ENCODE assay signal across 39 cellular contexts in the genomic region with DNA sequence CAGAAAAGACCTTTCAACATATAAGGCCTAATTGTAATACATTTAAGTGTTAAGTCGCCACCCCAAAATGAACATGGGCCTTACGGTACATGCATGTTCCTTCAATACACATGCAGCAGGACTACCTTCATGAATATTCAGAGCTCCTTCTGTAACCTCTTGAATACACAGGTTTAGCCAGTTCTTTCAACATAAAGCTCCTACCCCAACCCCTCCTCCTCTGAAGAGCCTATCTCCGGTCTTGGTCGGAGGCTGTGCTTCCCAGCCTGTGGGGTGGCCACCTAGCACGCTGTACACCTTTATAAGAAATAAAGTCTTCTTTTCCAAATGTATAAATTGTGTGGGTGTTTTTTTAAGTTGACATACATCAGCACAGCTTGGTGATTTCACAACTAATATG. TPM values are rescaled to one million over a fixed set of nuclear protein-coding genes. Genes with fewer than 3 reads are reported as not detected.
"Had no signal": no experiment of that assay in that cellular context is flagged by ENCODE, and none has a peak within 500 bp of the region (broad histone marks: within the 10 kb centered on the region; RNA-seq: fewer than 3 reads in every experiment).

No MANE protein-coding gene starts in this region.

- ATAC-seq: activated CD4-positive, alpha-beta T cell treated with anti-CD3 and anti-CD28 coated beads for 36 hours; activated CD8-positive, alpha-beta memory T cell treated with anti-CD3 and anti-CD28 coated beads, Interleukin-2, amount 10 ng/mL, durations not matched to agents 7 days and 5 days; activated CD8-positive, alpha-beta T cell treated with anti-CD3 and anti-CD28 coated beads, Interleukin-2, amount 10 ng/mL, durations not matched to agents 7 days and 5 days; activated naive CD8-positive, alpha-beta T cell treated with anti-CD3 and anti-CD28 coated beads, Interleukin-2, amount 50 U/mL, for 24 hours; body of pancreas; effector memory CD8-positive, alpha-beta T cell; gastroesophageal sphincter; T-cell had no signal

- DNase-seq: activated CD4-positive, alpha-beta memory T cell treated with anti-CD3 and anti-CD28 coated beads for 36 hours; activated CD4-positive, alpha-beta T cell treated with anti-CD3 and anti-CD28 coated beads for 36 hours; activated CD4-positive, alpha-beta T cell treated with anti-CD3 and anti-CD28 coated beads, Interleukin-2, amount 10 ng/mL, durations not matched to agents 24 days and 14 days; activated CD4-positive, CD25-positive, alpha-beta regulatory T cell; activated CD4-positive, CD25-positive, alpha-beta regulatory T cell treated with anti-CD3 and anti-CD28 coated beads, Interleukin-2, amount 50 U/mL, for 72 hours; activated CD8-positive, alpha-beta memory T cell treated with anti-CD3 and anti-CD28 coated beads, Interleukin-2, amount 10 ng/mL, durations not matched to agents 7 days and 5 days; activated CD8-positive, alpha-beta memory T cell treated with anti-CD3 and anti-CD28 coated beads, Interleukin-2, amount 50 U/mL, for 4 hours; activated CD8-positive, alpha-beta T cell treated with anti-CD3 and anti-CD28 coated beads, Interleukin-2, amount 10 ng/mL, durations not matched to agents 7 days and 5 days; activated effector memory CD4-positive, alpha-beta T cell treated with anti-CD3 and anti-CD28 coated beads, Interleukin-2, amount 50 U/mL, for 16 hours; activated naive CD4-positive, alpha-beta T cell treated with anti-CD3 and anti-CD28 coated beads for 36 hours; activated naive CD8-positive, alpha-beta T cell treated with anti-CD3 and anti-CD28 coated beads for 36 hours; activated naive CD8-positive, alpha-beta T cell treated with anti-CD3 and anti-CD28 coated beads, Interleukin-2, amount 50 U/mL, for 24 hours; activated T-cell treated with anti-CD3 and anti-CD28 coated beads, Interleukin-2, amount 50 U/mL, for 1 hour; activated T-cell treated with anti-CD3 and anti-CD28 coated beads, Interleukin-2, amount 50 U/mL, for 48 hours; adrenal gland; amygdala; aorta; body of pancreas; caudate nucleus; cortex of kidney; dermis blood vessel endothelial cell; effector CD4-positive, alpha-beta T cell; effector memory CD8-positive, alpha-beta T cell; esophagus squamous epithelium; foreskin melanocyte; T-cell; T1000; WERI-Rb-1 had no signal

- H3K9me3 Mint-ChIP-seq: activated CD4-positive, alpha-beta memory T cell treated with anti-CD3 and anti-CD28 coated beads for 36 hours; activated CD4-positive, alpha-beta T cell treated with anti-CD3 and anti-CD28 coated beads, Interleukin-2, amount 10 ng/mL, durations not matched to agents 24 days and 14 days; activated naive CD4-positive, alpha-beta T cell treated with anti-CD3 and anti-CD28 coated beads, Interleukin-2, amount 50 U/mL, for 24 hours; activated naive CD8-positive, alpha-beta T cell treated with anti-CD3 and anti-CD28 coated beads for 36 hours; activated naive CD8-positive, alpha-beta T cell treated with anti-CD3 and anti-CD28 coated beads, Interleukin-2, amount 50 U/mL, for 24 hours; activated T-helper 1 cell treated with anti-CD3 and anti-CD28 coated beads, Interleukin-12 subunit alpha, Interleukin-12 subunit beta, Interleukin-2, Interleukin-4 antibody, amounts not matched to agents 30 ng/mL and 10 ng/mL and 1 ng/mL, durations not matched to agents 14 hours and 24 hours and 36 hours; activated T-helper 2 cell treated with anti-CD3 and anti-CD28 coated beads, Interferon-gamma antibody, Interleukin-2, Interleukin-4, amounts not matched to agents 10 μg/mL and 5 μg/mL and 100 μg/mL, durations not matched to agents 14 hours and 24 hours and 36 hours; effector memory CD8-positive, alpha-beta T cell; T-cell; T-helper 1 cell treated with Interleukin-12 subunit alpha and Interleukin-12 subunit beta and Interleukin-4 antibody, amounts not matched to agents 30 μg/mL and 1 μg/mL, for 36 hours; T-helper 2 cell treated with Interferon-gamma antibody and Interleukin-4, amounts not matched to agents 5 μg/mL and 100 μg/mL, for 36 hours had no signal

- H3K4me1 ChIP-seq: adrenal gland, body of pancreas, esophagus squamous epithelium, gastroesophageal sphincter had no signal

- H3K36me3 Mint-ChIP-seq: activated CD4-positive, alpha-beta memory T cell treated with anti-CD3 and anti-CD28 coated beads for 36 hours; activated CD8-positive, alpha-beta memory T cell treated with anti-CD3 and anti-CD28 coated beads, Interleukin-2, amount 10 ng/mL, durations not matched to agents 7 days and 5 days; activated naive CD4-positive, alpha-beta T cell treated with anti-CD3 and anti-CD28 coated beads, Interleukin-2, amount 50 U/mL, for 24 hours; activated naive CD8-positive, alpha-beta T cell treated with anti-CD3 and anti-CD28 coated beads for 36 hours; T-cell had no signal

- H3K4me3 ChIP-seq: adrenal gland, body of pancreas, esophagus squamous epithelium, gastroesophageal sphincter had no signal

- H3K9me3 ChIP-seq: adrenal gland, body of pancreas, esophagus squamous epithelium, gastroesophageal sphincter had no signal

- H3K36me3 ChIP-seq: adrenal gland, esophagus squamous epithelium, gastroesophageal sphincter, WERI-Rb-1 had no signal

- H3K27me3 Mint-ChIP-seq: activated CD8-positive, alpha-beta memory T cell treated with anti-CD3 and anti-CD28 coated beads, Interleukin-2, amount 10 ng/mL, durations not matched to agents 7 days and 5 days had no signal

- H3K27ac ChIP-seq: adrenal gland, body of pancreas, epithelial cell of prostate, esophagus squamous epithelium, gastroesophageal sphincter, WERI-Rb-1 had no signal

- H3K27ac Mint-ChIP-seq: activated CD4-positive, alpha-beta memory T cell treated with anti-CD3 and anti-CD28 coated beads for 36 hours; activated CD4-positive, alpha-beta T cell treated with anti-CD3 and anti-CD28 coated beads for 36 hours; activated CD4-positive, alpha-beta T cell treated with anti-CD3 and anti-CD28 coated beads, Interleukin-2, amount 10 ng/mL, durations not matched to agents 24 days and 14 days; activated CD8-positive, alpha-beta memory T cell treated with anti-CD3 and anti-CD28 coated beads, Interleukin-2, amount 10 ng/mL, durations not matched to agents 7 days and 5 days; activated CD8-positive, alpha-beta T cell treated with anti-CD3 and anti-CD28 coated beads, Interleukin-2, amount 10 ng/mL, durations not matched to agents 7 days and 5 days; activated naive CD4-positive, alpha-beta T cell treated with anti-CD3 and anti-CD28 coated beads for 36 hours; activated naive CD4-positive, alpha-beta T cell treated with anti-CD3 and anti-CD28 coated beads, Interleukin-2, amount 50 U/mL, for 24 hours; activated naive CD8-positive, alpha-beta T cell treated with anti-CD3 and anti-CD28 coated beads for 36 hours; activated naive CD8-positive, alpha-beta T cell treated with anti-CD3 and anti-CD28 coated beads, Interleukin-2, amount 50 U/mL, for 24 hours; activated T-helper 1 cell treated with anti-CD3 and anti-CD28 coated beads, Interleukin-12 subunit alpha, Interleukin-12 subunit beta, Interleukin-2, Interleukin-4 antibody, amounts not matched to agents 30 ng/mL and 10 ng/mL and 1 ng/mL, durations not matched to agents 14 hours and 24 hours and 36 hours; activated T-helper 2 cell treated with anti-CD3 and anti-CD28 coated beads, Interferon-gamma antibody, Interleukin-2, Interleukin-4, amounts not matched to agents 10 μg/mL and 5 μg/mL and 100 μg/mL, durations not matched to agents 14 hours and 24 hours and 36 hours; effector memory CD8-positive, alpha-beta T cell; T-cell; T-helper 1 cell treated with Interleukin-12 subunit alpha and Interleukin-12 subunit beta and Interleukin-4 antibody, amounts not matched to agents 30 μg/mL and 1 μg/mL, for 36 hours; T-helper 2 cell treated with Interferon-gamma antibody and Interleukin-4, amounts not matched to agents 5 μg/mL and 100 μg/mL, for 36 hours had no signal

- H3K27me3 ChIP-seq: adrenal gland, body of pancreas, esophagus squamous epithelium, gastroesophageal sphincter had no signal

- H3K4me1 Mint-ChIP-seq: activated CD4-positive, alpha-beta T cell treated with anti-CD3 and anti-CD28 coated beads for 36 hours; activated CD4-positive, alpha-beta T cell treated with anti-CD3 and anti-CD28 coated beads, Interleukin-2, amount 10 ng/mL, durations not matched to agents 24 days and 14 days; activated CD8-positive, alpha-beta memory T cell treated with anti-CD3 and anti-CD28 coated beads, Interleukin-2, amount 10 ng/mL, durations not matched to agents 7 days and 5 days; activated naive CD4-positive, alpha-beta T cell treated with anti-CD3 and anti-CD28 coated beads, Interleukin-2, amount 50 U/mL, for 24 hours; activated naive CD8-positive, alpha-beta T cell treated with anti-CD3 and anti-CD28 coated beads for 36 hours; activated naive CD8-positive, alpha-beta T cell treated with anti-CD3 and anti-CD28 coated beads, Interleukin-2, amount 50 U/mL, for 24 hours; T-cell had no signal

- H3K4me3 Mint-ChIP-seq: activated CD4-positive, alpha-beta memory T cell treated with anti-CD3 and anti-CD28 coated beads for 36 hours; activated CD4-positive, alpha-beta T cell treated with anti-CD3 and anti-CD28 coated beads for 36 hours; activated CD4-positive, alpha-beta T cell treated with anti-CD3 and anti-CD28 coated beads, Interleukin-2, amount 10 ng/mL, durations not matched to agents 24 days and 14 days; activated CD8-positive, alpha-beta memory T cell treated with anti-CD3 and anti-CD28 coated beads, Interleukin-2, amount 10 ng/mL, durations not matched to agents 7 days and 5 days; activated CD8-positive, alpha-beta T cell treated with anti-CD3 and anti-CD28 coated beads, Interleukin-2, amount 10 ng/mL, durations not matched to agents 7 days and 5 days; activated naive CD4-positive, alpha-beta T cell treated with anti-CD3 and anti-CD28 coated beads for 36 hours; activated naive CD4-positive, alpha-beta T cell treated with anti-CD3 and anti-CD28 coated beads, Interleukin-2, amount 50 U/mL, for 24 hours; activated naive CD8-positive, alpha-beta T cell treated with anti-CD3 and anti-CD28 coated beads for 36 hours; activated naive CD8-positive, alpha-beta T cell treated with anti-CD3 and anti-CD28 coated beads, Interleukin-2, amount 50 U/mL, for 24 hours; activated T-helper 1 cell treated with anti-CD3 and anti-CD28 coated beads, Interleukin-12 subunit alpha, Interleukin-12 subunit beta, Interleukin-2, Interleukin-4 antibody, amounts not matched to agents 30 ng/mL and 10 ng/mL and 1 ng/mL, durations not matched to agents 14 hours and 24 hours and 36 hours; effector memory CD8-positive, alpha-beta T cell; T-cell; T-helper 1 cell treated with Interleukin-12 subunit alpha and Interleukin-12 subunit beta and Interleukin-4 antibody, amounts not matched to agents 30 μg/mL and 1 μg/mL, for 36 hours; T-helper 2 cell treated with Interferon-gamma antibody and Interleukin-4, amounts not matched to agents 5 μg/mL and 100 μg/mL, for 36 hours had no signal

RNA-seq across cellular contexts. Expression of gene NPY5R, which starts 28.3 kb away (rescaled TPM):
- total RNA-seq: activated CD4-positive, alpha-beta memory T cell treated with anti-CD3 and anti-CD28 coated beads for 36 hours; activated CD4-positive, alpha-beta T cell treated with anti-CD3 and anti-CD28 coated beads for 36 hours; activated CD4-positive, alpha-beta T cell treated with anti-CD3 and anti-CD28 coated beads, Interleukin-2, amount 10 ng/mL, durations not matched to agents 24 days and 14 days; activated CD8-positive, alpha-beta memory T cell treated with anti-CD3 and anti-CD28 coated beads for 36 hours; activated CD8-positive, alpha-beta memory T cell treated with anti-CD3 and anti-CD28 coated beads, Interleukin-2, amount 10 ng/mL, durations not matched to agents 7 days and 5 days; activated CD8-positive, alpha-beta T cell treated with anti-CD3 and anti-CD28 coated beads, Interleukin-2, amount 10 ng/mL, durations not matched to agents 7 days and 5 days; activated naive CD4-positive, alpha-beta T cell treated with anti-CD3 and anti-CD28 coated beads for 36 hours; activated naive CD8-positive, alpha-beta T cell treated with anti-CD3 and anti-CD28 coated beads for 36 hours; activated T-helper 1 cell treated with anti-CD3 and anti-CD28 coated beads, Interleukin-12 subunit alpha, Interleukin-12 subunit beta, Interleukin-2, Interleukin-4 antibody, amounts not matched to agents 30 ng/mL and 10 ng/mL and 1 ng/mL, durations not matched to agents 14 hours and 24 hours and 36 hours; activated T-helper 2 cell treated with anti-CD3 and anti-CD28 coated beads, Interferon-gamma antibody, Interleukin-2, Interleukin-4, amounts not matched to agents 10 μg/mL and 5 μg/mL and 100 μg/mL, durations not matched to agents 14 hours and 24 hours and 36 hours; chondrocyte; dermis blood vessel endothelial cell; fibroblast of lung; glomerular endothelial cell; T-cell had no signal
- polyA plus RNA-seq: fibroblast of lung had no signal

RNA-seq across cellular contexts. Expression of gene NPY1R, which starts 39.6 kb away (rescaled TPM):
- total RNA-seq: activated CD4-positive, alpha-beta memory T cell treated with anti-CD3 and anti-CD28 coated beads for 36 hours; activated CD4-positive, alpha-beta T cell treated with anti-CD3 and anti-CD28 coated beads for 36 hours; activated CD4-positive, alpha-beta T cell treated with anti-CD3 and anti-CD28 coated beads, Interleukin-2, amount 10 ng/mL, durations not matched to agents 24 days and 14 days; activated CD8-positive, alpha-beta memory T cell treated with anti-CD3 and anti-CD28 coated beads for 36 hours; activated CD8-positive, alpha-beta memory T cell treated with anti-CD3 and anti-CD28 coated beads, Interleukin-2, amount 10 ng/mL, durations not matched to agents 7 days and 5 days; activated CD8-positive, alpha-beta T cell treated with anti-CD3 and anti-CD28 coated beads, Interleukin-2, amount 10 ng/mL, durations not matched to agents 7 days and 5 days; activated naive CD4-positive, alpha-beta T cell treated with anti-CD3 and anti-CD28 coated beads for 36 hours; activated naive CD8-positive, alpha-beta T cell treated with anti-CD3 and anti-CD28 coated beads for 36 hours; activated T-helper 1 cell treated with anti-CD3 and anti-CD28 coated beads, Interleukin-12 subunit alpha, Interleukin-12 subunit beta, Interleukin-2, Interleukin-4 antibody, amounts not matched to agents 30 ng/mL and 10 ng/mL and 1 ng/mL, durations not matched to agents 14 hours and 24 hours and 36 hours; activated T-helper 2 cell treated with anti-CD3 and anti-CD28 coated beads, Interferon-gamma antibody, Interleukin-2, Interleukin-4, amounts not matched to agents 10 μg/mL and 5 μg/mL and 100 μg/mL, durations not matched to agents 14 hours and 24 hours and 36 hours had no signal
